ENCODE assay signal across 2 cellular contexts in genomic region chr10:125238682-125239081, GRCh38.
TF ChIP-seq lines count a peak whose summit lies in the region.

No MANE protein-coding gene starts in this region.

TF ChIP-seq in HCT116, 20 proteins besides CTCF, POLR2A, EP300 and RAD21 (continued from another document):
- TF ChIP-seq JUND (IDR thresholded peaks at IDR 0.05), result no peak
- TF ChIP-seq EZH2 (IDR thresholded peaks at IDR 0.05), result no peak
- no peak for TF ChIP-seq FOSL1 (IDR thresholded peaks at IDR 0.05; ENCODE audit: low read depth)
- TF ChIP-seq EGR1 (IDR thresholded peaks at IDR 0.05; ENCODE audit: low read depth), result no peak
- no peak for TF ChIP-seq CEBPB (IDR thresholded peaks at IDR 0.05; ENCODE audit: low read depth)
- no peak for TF ChIP-seq POLR2AphosphoS5 (IDR thresholded peaks at IDR 0.05; ENCODE audit: low read depth, low read length)
- TF ChIP-seq MAX (IDR thresholded peaks at IDR 0.05), result peak; percentile 21; the same call in 1 of the 2 replicates
- TF ChIP-seq SIN3A (IDR thresholded peaks at IDR 0.05; ENCODE audit: low read depth), result no peak
- TF ChIP-seq REST (IDR thresholded peaks at IDR 0.05; ENCODE audit: low read depth), result no peak
TF ChIP-seq in HCT116: peak in this region for 2.

TF ChIP-seq in K562, 482 proteins besides CTCF, POLR2A, EP300 and RAD21 (continued from another document):
- no peak for TF ChIP-seq PREB (CRISPR knock-in tag; IDR thresholded peaks at IDR 0.05)
- TF ChIP-seq THRA (IDR thresholded peaks at IDR 0.05), result no peak
- no peak for TF ChIP-seq MITF (IDR thresholded peaks at IDR 0.05)
- no peak for TF ChIP-seq SNRNP70 (optimal IDR thresholded peaks at IDR 0.05; ENCODE audit: low read depth, low read length)
- TF ChIP-seq CTBP1 (IDR thresholded peaks at IDR 0.05; ENCODE audit: borderline replicate concordance), result no peak
- peak in 1 of 2 experiments; percentile 95; a peak in 2 of 3 replicates for TF ChIP-seq CBX3 (IDR thresholded peaks at IDR 0.05; ENCODE audit: borderline replicate concordance in 1 of 2, low read length in 2 of 2)
- no peak for TF ChIP-seq MCM3 (IDR thresholded peaks at IDR 0.05)
- no peak for TF ChIP-seq TBP (optimal IDR thresholded peaks at IDR 0.05; ENCODE audit: low read depth, low read length)
- no peak for TF ChIP-seq E2F8 (IDR thresholded peaks at IDR 0.05; ENCODE audit: low read depth, partially characterized antibody)
- TF ChIP-seq NR2C2 (CRISPR knock-in tag; IDR thresholded peaks at IDR 0.05), result no peak
- no peak for TF ChIP-seq NR2C2 (tag; IDR thresholded peaks at IDR 0.05)
